Comparison of ENCODE assay signal across 17 cellular contexts in the genomic region with DNA sequence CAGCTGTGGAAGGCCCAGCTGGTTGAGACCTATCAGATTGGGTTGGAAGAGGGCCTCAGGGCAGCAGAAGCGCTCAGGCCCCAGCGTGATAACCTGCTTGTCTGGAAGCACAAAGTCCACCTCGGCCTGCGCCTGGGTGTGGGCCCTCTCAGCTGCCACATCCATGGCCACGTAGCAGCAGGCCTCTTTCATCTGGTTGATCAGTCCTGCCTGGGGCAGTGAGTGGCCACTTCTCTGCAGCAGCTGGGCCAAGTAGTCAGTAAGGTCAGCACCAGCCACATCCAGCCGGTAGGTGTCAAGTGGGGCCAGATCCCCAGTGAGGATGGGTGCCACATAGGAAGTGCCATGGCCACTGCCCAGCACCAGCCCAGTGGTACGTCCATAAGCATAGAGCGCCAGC. TPM values are rescaled to one million over a fixed set of nuclear protein-coding genes. Genes with fewer than 3 reads are reported as not detected.
DNase-seq lines count a peak whose midpoint lies in the region; ATAC-seq and TF ChIP-seq lines count a peak whose summit lies in the region.
"Had no signal": no experiment of that assay in that cellular context is flagged by ENCODE, and none has a peak within 500 bp of the region (broad histone marks: within the 10 kb centered on the region; RNA-seq: fewer than 3 reads in every experiment).

No MANE protein-coding gene starts in this region.

- POLR2A ChIA-PET in Caco-2 (lab: Charles Lee): interaction anchor here (0.5 to 0.6 kb wide), 2 partner anchors 64 to 107 kb away, joined by 3 to 4 read pairs; no protein-coding TSS in a partner anchor

- no peak overlapping the region for H3K4me2 ChIP-seq in osteoblast (ENCODE audit: insufficient read depth, low read length)
- H3K4me2 ChIP-seq: KMS-11 had no signal

- ATAC-seq in T-helper 17 cell: no peak
- ATAC-seq in GM21367 (IDR thresholded peaks at IDR 0.05; ENCODE audit: unreplicated experiment): no peak

- H3K4me3 Mint-ChIP-seq in Caco-2 (ENCODE audit: unreplicated experiment): no peak overlapping the region
- H3K4me3 Mint-ChIP-seq in T-helper 17 cell: no peak overlapping the region
- H3K4me3 Mint-ChIP-seq: CD14-positive monocyte had no signal

- BruUV-seq in Caco-2 (replicated peaks; lab: Mats Ljungman, UMichigan): no TSS peak

- H3K36me3 ChIP-seq in Caco-2 (ENCODE audit: control insufficient read depth, insufficient read depth, low read length): no peaks in the 10 kb centered on the region
- H3K36me3 ChIP-seq in liver (ENCODE audit: control insufficient read depth in 4 of 4, insufficient read depth in 3 of 4, low read depth in 1 of 4, low read length in 3 of 4): no peaks in the 10 kb centered on the region
- H3K36me3 ChIP-seq in osteoblast (ENCODE audit: insufficient read depth, low read length): no peaks in the 10 kb centered on the region

- H3K79me2 ChIP-seq in osteoblast (ENCODE audit: insufficient read depth, low read length): no peaks in the 10 kb centered on the region

- H3K9me3 ChIP-seq in Caco-2: no peaks in the 10 kb centered on the region
- no peaks in the 10 kb centered on the region for H3K9me3 ChIP-seq in T-helper 17 cell (ENCODE audit: control insufficient read depth, low read length, poor library complexity, severe bottlenecking)
- H3K9me3 ChIP-seq in liver (ENCODE audit: control insufficient read depth in 4 of 4, low read length in 3 of 4): no peaks in the 10 kb centered on the region
- H3K9me3 ChIP-seq in osteoblast (ENCODE audit: low read depth, low read length): no peaks in the 10 kb centered on the region

- CTCF ChIA-PET in Caco-2 (lab: Charles Lee): interaction anchor here (0.6 to 1.5 kb wide), 4 partner anchors 32 to 56 kb away, joined by 3 to 7 read pairs (median 4); no protein-coding TSS in a partner anchor

- H2AFZ ChIP-seq in osteoblast (ENCODE audit: low read length): no peak overlapping the region

- peak; percentile 86 to 93 for DNase-seq in Caco-2
- DNase-seq in T-helper 17 cell: no peak
- DNase-seq in osteoblast (ENCODE audit: insufficient read length, low spot score, missing footprints): peak; percentile 19
- no peak for DNase-seq in T-helper 2 cell
- DNase-seq in NCI-H2081 (lab: John Stamatoyannopoulos, UW): no peak
- no peak for DNase-seq in Ammon's horn (ENCODE audit: low spot score)
- DNase-seq: GOT3, NCI-H1436, NCI-H2029 treated with DMSO at 0.1 percent for 48 hours, NCI-H510A treated with DMSO at 0.1 percent for 48 hours, SHP77 had no signal

- no peaks in the 10 kb centered on the region for H4K20me1 ChIP-seq in osteoblast (ENCODE audit: insufficient read depth, low read length)

- WGBS in liver: 62% methylated on average over 8 of the region's 8 CpGs

- H3K27me3 ChIP-seq in Caco-2 (replicated peaks; ENCODE audit: control insufficient read depth, insufficient read depth, low read length) (no peaks in the 10 kb centered on the region), liver (ENCODE audit: control insufficient read depth in 4 of 4, insufficient read depth in 4 of 4, low read length in 3 of 4) (peaks cover 0 to 3% (median under 1%) of the 10 kb centered on the region in 4 donors), osteoblast (ENCODE audit: insufficient read depth, low read length) (peaks cover 29% of the 10 kb centered on the region)

- H3K4me3 ChIP-seq in Caco-2 (ENCODE audit: low read depth, low read length) (no peak overlapping the region), liver (ENCODE audit: low read depth in 1 of 3, low read length in 3 of 3) (no peak overlapping the region), osteoblast (ENCODE audit: insufficient read depth, low read length) (no peak overlapping the region)

- H3K36me3 Mint-ChIP-seq in Caco-2 (ENCODE audit: insufficient read depth, unreplicated experiment) (no peaks in the 10 kb centered on the region), T-helper 17 cell (ENCODE audit: low read depth) (no peaks in the 10 kb centered on the region)
- H3K36me3 Mint-ChIP-seq: CD14-positive monocyte had no signal

- no peak overlapping the region for H3K9ac ChIP-seq in liver (ENCODE audit: low read depth in 1 of 2, low read length in 2 of 2)
- H3K9ac ChIP-seq: KMS-11 had no signal

- peaks cover 13% of the 10 kb centered on the region for H3K4me1 Mint-ChIP-seq in Caco-2 (ENCODE audit: low read depth, unreplicated experiment)
- H3K4me1 Mint-ChIP-seq in T-helper 17 cell: peaks cover 13% of the 10 kb centered on the region

- H3K9me3 Mint-ChIP-seq in Caco-2 (ENCODE audit: unreplicated experiment): no peaks in the 10 kb centered on the region

- intact Hi-C loops in Caco-2 (cut with micrococcal nuclease; ENCODE audit: unreplicated experiment): loop anchor here (1.0 kb wide), 3 partner anchors 17 to 33 kb away; a partner anchor contains a TSS

- no peak overlapping the region for H3K27ac ChIP-seq in liver (ENCODE audit: low read depth in 1 of 2, low read length in 2 of 2)
- H3K27ac ChIP-seq in osteoblast (ENCODE audit: low read depth, low read length): no peak overlapping the region
- H3K27ac ChIP-seq: KMS-11 had no signal

- no peak for TF ChIP-seq RAD21 in liver (IDR thresholded peaks at IDR 0.05)

- no peaks in the 10 kb centered on the region for H3K27me3 Mint-ChIP-seq in Caco-2 (ENCODE audit: insufficient read depth, unreplicated experiment)
- peaks cover 13% of the 10 kb centered on the region for H3K27me3 Mint-ChIP-seq in T-helper 17 cell

- H3K27ac Mint-ChIP-seq in Caco-2 (ENCODE audit: unreplicated experiment) (peak overlapping the region; percentile 65), T-helper 17 cell (peak overlapping the region; percentile 74)

- H3K4me1 ChIP-seq in Caco-2 (peaks cover 39% of the 10 kb centered on the region), liver (ENCODE audit: control insufficient read depth in 4 of 4, insufficient read depth in 4 of 4, low read length in 3 of 4) (peaks cover 3 to 8% (median 6%) of the 10 kb centered on the region in 4 donors), osteoblast (ENCODE audit: insufficient read depth, low read length) (no peaks in the 10 kb centered on the region)

- peak in 1 of 2 experiments; percentile 7 for TF ChIP-seq CTCF in Caco-2 (IDR thresholded peaks at IDR 0.05; ENCODE audit: insufficient read depth in 1 of 2, low read depth in 1 of 2, low read length in 1 of 2, severe bottlenecking in 1 of 2, unreplicated experiment in 1 of 2)
- no peak for TF ChIP-seq CTCF in liver (IDR thresholded peaks at IDR 0.05; ENCODE audit: low read depth, low read length, missing input control)
- no peak for TF ChIP-seq CTCF in osteoblast (IDR thresholded peaks at IDR 0.05; ENCODE audit: extremely low read depth, low read depth, low read length)

TF ChIP-seq in liver, 16 proteins besides CTCF, POLR2A, EP300 and RAD21:
- TF ChIP-seq HNF4A (conservative IDR thresholded peaks at IDR 0.05): peak; percentile 42 to 52
- TF ChIP-seq, protein P1, sequence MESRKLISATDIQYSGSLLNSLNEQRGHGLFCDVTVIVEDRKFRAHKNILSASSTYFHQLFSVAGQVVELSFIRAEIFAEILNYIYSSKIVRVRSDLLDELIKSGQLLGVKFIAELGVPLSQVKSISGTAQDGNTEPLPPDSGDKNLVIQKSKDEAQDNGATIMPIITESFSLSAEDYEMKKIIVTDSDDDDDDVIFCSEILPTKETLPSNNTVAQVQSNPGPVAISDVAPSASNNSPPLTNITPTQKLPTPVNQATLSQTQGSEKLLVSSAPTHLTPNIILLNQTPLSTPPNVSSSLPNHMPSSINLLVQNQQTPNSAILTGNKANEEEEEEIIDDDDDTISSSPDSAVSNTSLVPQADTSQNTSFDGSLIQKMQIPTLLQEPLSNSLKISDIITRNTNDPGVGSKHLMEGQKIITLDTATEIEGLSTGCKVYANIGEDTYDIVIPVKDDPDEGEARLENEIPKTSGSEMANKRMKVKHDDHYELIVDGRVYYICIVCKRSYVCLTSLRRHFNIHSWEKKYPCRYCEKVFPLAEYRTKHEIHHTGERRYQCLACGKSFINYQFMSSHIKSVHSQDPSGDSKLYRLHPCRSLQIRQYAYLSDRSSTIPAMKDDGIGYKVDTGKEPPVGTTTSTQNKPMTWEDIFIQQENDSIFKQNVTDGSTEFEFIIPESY (IDR thresholded peaks at IDR 0.05): no peak
- peak; percentile 26 for TF ChIP-seq SP1 (IDR thresholded peaks at IDR 0.05)
TF ChIP-seq in liver: peak in this region for 2.

RNA-seq across cellular contexts. Expression of a gene that starts 3.9 kb away (rescaled TPM):
- total RNA-seq in Caco-2 (2022) (13.1 and 15.6 TPM in 2 replicates), T-helper 17 cell (under 1 TPM; 0.47 to 0.89 TPM), liver (not detected), osteoblast (not detected in 2 replicates)
- polyA plus RNA-seq in liver: not detected

RNA-seq across cellular contexts. Expression of a gene that starts 17.3 kb away (rescaled TPM):
- total RNA-seq in Caco-2 (2022) (25.1 and 28.0 TPM in 2 replicates), T-helper 17 cell (1 to 10 TPM; 4.8 to 5.5 TPM), liver (1 to 10 TPM in 1 of 2 donors, under 1 TPM in 1; 0.42 to 7.9 TPM), osteoblast (1.4 and 2.4 TPM in 2 replicates)
- under 1 TPM; 0.47 to 0.81 TPM for polyA plus RNA-seq in liver

RNA-seq across cellular contexts. Expression of a gene that starts 30.1 kb away (rescaled TPM):
- total RNA-seq in Caco-2 (2022) (11.8 and 13.6 TPM in 2 replicates), T-helper 17 cell (1 to 10 TPM in 1 of 2 donors, under 1 TPM in 1; 0.63 to 1.7 TPM), liver (under 1 TPM; 0.23 to 0.42 TPM), osteoblast (0.72 and 1.8 TPM in 2 replicates)
- under 1 TPM; 0.10 to 0.56 TPM for polyA plus RNA-seq in liver
- total RNA-seq: A673, Daoy had no signal
- polyA plus RNA-seq: CD14-positive monocyte had no signal

RNA-seq across cellular contexts. Expression of a gene that starts 56.0 kb away (rescaled TPM):
- total RNA-seq in Caco-2 (2022) (7.4 and 7.7 TPM in 2 replicates), T-helper 17 cell (1 to 10 TPM; 2.3 to 4.6 TPM), liver (1 to 10 TPM; 4.6 to 9.0 TPM), osteoblast (13.0 and 14.1 TPM in 2 replicates)
- polyA plus RNA-seq in liver: 1 to 10 TPM; 7.4 to 9.5 TPM

RNA-seq across cellular contexts. Expression of a gene that starts 59.9 kb away (rescaled TPM):
- total RNA-seq in Caco-2 (2022) (0.93 TPM in 1 of 2 replicates, not detected in the other), T-helper 17 cell (100 to 1,000 TPM; 173 to 198 TPM), liver (10 to 100 TPM; 15.8 to 29.5 TPM), osteoblast (76.7 and 81.3 TPM in 2 replicates)
- 10 to 100 TPM; 14.6 TPM for polyA plus RNA-seq in liver

Comparison
In these comparisons a context has a peak if more than half of its experiments do, and no peak if none do; other contexts are left out.
1. DNase-seq: peak in Caco-2 (2 of 2) and osteoblast (single experiment); none in T-helper 17 cell (0 of 3), T-helper 2 cell (0 of 5), NCI-H2081 (0 of 2) and Ammon's horn (single experiment).